ENCODE assay signal across 8 cellular contexts in the genomic region with DNA sequence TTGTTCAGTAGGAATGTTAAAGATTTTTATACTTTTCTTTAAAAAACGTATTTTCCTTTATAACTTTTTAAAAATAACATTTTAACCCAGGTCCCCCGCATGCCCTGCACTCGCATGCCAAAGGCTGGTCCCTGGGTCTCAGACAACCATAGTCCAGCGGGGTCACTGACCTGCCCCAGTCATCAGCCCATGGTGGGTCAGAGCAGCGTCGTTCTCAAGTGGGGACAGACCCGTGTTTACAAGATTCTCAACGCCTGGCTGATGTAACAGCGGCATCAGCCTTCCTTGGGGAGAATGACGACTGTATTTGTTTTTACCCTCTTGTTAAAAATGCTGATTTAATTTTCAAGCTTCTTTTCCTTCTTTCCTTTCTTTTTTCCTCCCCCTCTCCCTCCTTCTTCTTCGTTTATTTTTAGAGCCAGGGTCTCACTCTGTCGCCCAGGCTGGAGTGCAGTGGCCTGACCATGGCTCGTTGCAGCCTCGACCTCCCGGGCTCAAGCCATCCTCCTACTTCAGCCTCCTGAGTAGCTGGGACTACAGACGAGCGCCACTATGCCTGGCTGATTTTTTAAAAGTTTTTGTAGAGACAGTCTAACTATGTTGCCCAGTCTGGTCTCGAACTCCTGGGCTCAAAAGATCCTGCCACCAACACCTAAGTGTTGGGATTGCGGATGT. TPM values are rescaled to one million over a fixed set of nuclear protein-coding genes. Genes with fewer than 3 reads are reported as not detected.
DNase-seq lines count a peak whose midpoint lies in the region; ATAC-seq and TF ChIP-seq lines count a peak whose summit lies in the region.

No MANE protein-coding gene starts in this region.

- H3K4me3 Mint-ChIP-seq in activated CD4-positive, alpha-beta T cell treated with anti-CD3 and anti-CD28 coated beads, Interleukin-2, amount 10 ng/mL, durations not matched to agents 24 days and 14 days, result peak overlapping the region; percentile 49
- peak overlapping the region; percentile 65 for H3K4me3 Mint-ChIP-seq in activated naive CD8-positive, alpha-beta T cell treated with anti-CD3 and anti-CD28 coated beads, Interleukin-2, amount 10 ng/mL, durations not matched to agents 7 days and 5 days

- POLR2A ChIA-PET in activated naive CD8-positive, alpha-beta T cell treated with anti-CD3 and anti-CD28 coated beads, Interleukin-2, amount 10 ng/mL, durations not matched to agents 7 days and 5 days (lab: Charles Lee), result interaction anchor here (1.5 kb wide), 1 partner anchor 27 kb away, joined by 4 read pairs; no protein-coding TSS in a partner anchor

- DNase-seq in activated CD4-positive, alpha-beta T cell treated with anti-CD3 and anti-CD28 coated beads, Interleukin-2, amount 10 ng/mL, durations not matched to agents 24 days and 14 days, result no peak
- DNase-seq in activated CD4-positive, alpha-beta T cell treated with anti-CD3 and anti-CD28 coated beads for 48 hours, result no peak
- no peak for DNase-seq in activated naive CD8-positive, alpha-beta T cell treated with anti-CD3 and anti-CD28 coated beads, Interleukin-2, amount 10 ng/mL, durations not matched to agents 7 days and 5 days
- DNase-seq in kidney epithelial cell (ENCODE audit: low read depth) (no peak), cerebellar nuclear complex (lab: John Stamatoyannopoulos, UW) (no peak), COLO668 (lab: John Stamatoyannopoulos, UW; ENCODE audit: unreplicated experiment) (no peak)

- peaks cover 44% of the 10 kb centered on the region for H3K27me3 Mint-ChIP-seq in activated CD4-positive, alpha-beta T cell treated with anti-CD3 and anti-CD28 coated beads, Interleukin-2, amount 10 ng/mL, durations not matched to agents 24 days and 14 days
- H3K27me3 Mint-ChIP-seq in activated naive CD8-positive, alpha-beta T cell treated with anti-CD3 and anti-CD28 coated beads, Interleukin-2, amount 10 ng/mL, durations not matched to agents 7 days and 5 days, result peaks cover 49% of the 10 kb centered on the region

- H3K9me3 ChIP-seq in stomach smooth muscle (ENCODE audit: control insufficient read depth in 2 of 2, low read length in 2 of 2), result no peaks in the 10 kb centered on the region

- TF ChIP-seq CTCF in kidney epithelial cell (IDR thresholded peaks at IDR 0.05; ENCODE audit: insufficient read depth, low read length, poor library complexity, severe bottlenecking), result no peak

- peaks cover 1% of the 10 kb centered on the region for H3K36me3 Mint-ChIP-seq in activated CD4-positive, alpha-beta T cell treated with anti-CD3 and anti-CD28 coated beads, Interleukin-2, amount 10 ng/mL, durations not matched to agents 24 days and 14 days (ENCODE audit: low read depth)
- H3K36me3 Mint-ChIP-seq in activated naive CD8-positive, alpha-beta T cell treated with anti-CD3 and anti-CD28 coated beads, Interleukin-2, amount 10 ng/mL, durations not matched to agents 7 days and 5 days, result no peaks in the 10 kb centered on the region

- H3K27ac Mint-ChIP-seq in activated CD4-positive, alpha-beta T cell treated with anti-CD3 and anti-CD28 coated beads, Interleukin-2, amount 10 ng/mL, durations not matched to agents 24 days and 14 days, result no peak overlapping the region
- no peak overlapping the region for H3K27ac Mint-ChIP-seq in activated naive CD8-positive, alpha-beta T cell treated with anti-CD3 and anti-CD28 coated beads, Interleukin-2, amount 10 ng/mL, durations not matched to agents 7 days and 5 days

- peak overlapping the region; percentile 13 to 33 for H3K9ac ChIP-seq in stomach smooth muscle (ENCODE audit: low read length in 2 of 2)

- peak overlapping the region; percentile 50 for H3K4me3 ChIP-seq in kidney epithelial cell (ENCODE audit: low read depth, low read length)
- H3K4me3 ChIP-seq in stomach smooth muscle (ENCODE audit: low read length in 2 of 2), result peak overlapping the region in 1 of 2 donors; percentile 72

- peak overlapping the region; percentile 31 for H3K27ac ChIP-seq in stomach smooth muscle (ENCODE audit: low read length)

- H3K36me3 ChIP-seq in kidney epithelial cell (ENCODE audit: control insufficient read depth, insufficient read depth, low read length) (no peaks in the 10 kb centered on the region), stomach smooth muscle (ENCODE audit: control insufficient read depth in 2 of 2, insufficient read depth in 2 of 2, low read length in 2 of 2) (no peaks in the 10 kb centered on the region)

- H3K4me1 Mint-ChIP-seq in activated CD4-positive, alpha-beta T cell treated with anti-CD3 and anti-CD28 coated beads, Interleukin-2, amount 10 ng/mL, durations not matched to agents 24 days and 14 days, result peaks cover 5% of the 10 kb centered on the region
- H3K4me1 Mint-ChIP-seq in activated naive CD8-positive, alpha-beta T cell treated with anti-CD3 and anti-CD28 coated beads, Interleukin-2, amount 10 ng/mL, durations not matched to agents 7 days and 5 days, result peaks cover 5% of the 10 kb centered on the region

- ATAC-seq in activated naive CD8-positive, alpha-beta T cell treated with anti-CD3 and anti-CD28 coated beads, Interleukin-2, amount 10 ng/mL, durations not matched to agents 7 days and 5 days (ENCODE audit: low read depth), result no peak
- no peak for ATAC-seq in HG02763 (IDR thresholded peaks at IDR 0.05; ENCODE audit: unreplicated experiment)

- H3K4me1 ChIP-seq in stomach smooth muscle (ENCODE audit: control insufficient read depth, insufficient read depth, low read length), result peaks cover 15% of the 10 kb centered on the region

- intact Hi-C loops in activated CD4-positive, alpha-beta T cell treated with anti-CD3 and anti-CD28 coated beads, Interleukin-2, amount 10 ng/mL, durations not matched to agents 24 days and 14 days (cut with micrococcal nuclease), result no loop called here

- H3K9me3 Mint-ChIP-seq in activated CD4-positive, alpha-beta T cell treated with anti-CD3 and anti-CD28 coated beads, Interleukin-2, amount 10 ng/mL, durations not matched to agents 24 days and 14 days, result no peaks in the 10 kb centered on the region
- no peaks in the 10 kb centered on the region for H3K9me3 Mint-ChIP-seq in activated naive CD8-positive, alpha-beta T cell treated with anti-CD3 and anti-CD28 coated beads, Interleukin-2, amount 10 ng/mL, durations not matched to agents 7 days and 5 days

- H3K27me3 ChIP-seq in kidney epithelial cell (ENCODE audit: control insufficient read depth, insufficient read depth, low read length) (peaks cover 5% of the 10 kb centered on the region), stomach smooth muscle (ENCODE audit: control insufficient read depth in 1 of 2, insufficient read depth in 2 of 2, low read length in 2 of 2) (peaks cover 22 to 33% of the 10 kb centered on the region in 2 donors)

RNA-seq across cellular contexts. Expression of a gene that starts 1.0 kb away (rescaled TPM):
- 0.31 and 0.49 TPM in 2 replicates for total RNA-seq in activated CD4-positive, alpha-beta T cell treated with anti-CD3 and anti-CD28 coated beads, Interleukin-2, amount 10 ng/mL, durations not matched to agents 24 days and 14 days
- total RNA-seq in activated naive CD8-positive, alpha-beta T cell treated with anti-CD3 and anti-CD28 coated beads, Interleukin-2, amount 10 ng/mL, durations not matched to agents 7 days and 5 days, result 1 to 10 TPM; 7.6 to 8.8 TPM
- 3.6 and 6.5 TPM in 2 replicates for total RNA-seq in kidney epithelial cell
